16 cellular contexts compared by ENCODE assay signal in genomic region chr14:32608880-32609279, GRCh38.
DNase-seq lines count a peak whose midpoint lies in the region; FAIRE-seq and TF ChIP-seq lines count a peak whose summit lies in the region.
"Had no signal": no experiment of that assay in that cellular context is flagged by ENCODE, and none has a peak within 500 bp of the region (broad histone marks: within the 10 kb centered on the region; RNA-seq: fewer than 3 reads in every experiment).

No MANE protein-coding gene starts in this region.

- no peak for TF ChIP-seq POLR2A in GM12891 (IDR thresholded peaks at IDR 0.05; ENCODE audit: low read depth, low read length)

- no peak for TF ChIP-seq CTCF in astrocyte of the cerebellum (IDR thresholded peaks at IDR 0.05; ENCODE audit: low read depth, low read length, missing control alignments)
- TF ChIP-seq CTCF in fibroblast of lung (conservative IDR thresholded peaks at IDR 0.05 in 1 of 2, IDR thresholded peaks at IDR 0.05 in 1 of 2; ENCODE audit: low read depth in 1 of 2, low read length in 2 of 2) = no peak
- TF ChIP-seq CTCF in retinal pigment epithelial cell (conservative IDR thresholded peaks at IDR 0.05; ENCODE audit: low read depth, low read length) = no peak

- no peaks in the 10 kb centered on the region for H3K79me2 ChIP-seq in fibroblast of lung (ENCODE audit: control insufficient read depth, insufficient read depth, low read length)

- peaks cover 4% of the 10 kb centered on the region for H3K4me1 ChIP-seq in fibroblast of lung (ENCODE audit: control insufficient read depth, extremely low read depth, insufficient read depth, low read length)

- no peaks in the 10 kb centered on the region for H3K36me3 ChIP-seq in fibroblast of lung (ENCODE audit: control insufficient read depth, insufficient read depth, low read length)
- H3K36me3 ChIP-seq: tibial nerve had no signal

- no peak for FAIRE-seq in GM12891 (lab: Jason Lieb, UNC)
- FAIRE-seq: GM19239 had no signal

- no peak overlapping the region for H3K4me2 ChIP-seq in fibroblast of lung (ENCODE audit: extremely low read depth, insufficient read depth, low read length)

- DNase-seq in HT1080 (ENCODE audit: low read depth) (peak; percentile 64), astrocyte of the cerebellum (ENCODE audit: low read depth) (peak; percentile 51), fibroblast of lung (ENCODE audit: low read depth in 2 of 2) (peak; percentile 22 to 92), retinal pigment epithelial cell (ENCODE audit: low read depth) (peak; percentile 73), Ammon's horn (ENCODE audit: low spot score) (no peak), GM12891 (ENCODE audit: insufficient read length, low spot score) (no peak)
- DNase-seq in activated effector memory CD4-positive, alpha-beta T cell treated with Interleukin-2 at 50 U/mL for 16 hours = no peak
- DNase-seq: activated CD8-positive, alpha-beta T cell treated with anti-CD3 and anti-CD28 coated beads, Interleukin-2, amount 10 ng/mL, durations not matched to agents 7 days and 5 days; DMS53; hippocampal formation; left cardiac atrium; NCI-H2081; NCI-H526 had no signal

- in situ Hi-C loops in astrocyte of the cerebellum (cut with HindIII; ENCODE audit: low sequenced_read_pairs) = no loop called here

- H4K20me1 ChIP-seq in fibroblast of lung (ENCODE audit: control insufficient read depth, extremely low read depth, insufficient read depth, low read length) = no peaks in the 10 kb centered on the region

- H2AFZ ChIP-seq in fibroblast of lung (ENCODE audit: low read length) = no peak overlapping the region

- no peaks in the 10 kb centered on the region for H3K27me3 ChIP-seq in fibroblast of lung (ENCODE audit: control insufficient read depth, insufficient read depth, low read length)
- H3K27me3 ChIP-seq: tibial nerve had no signal

- H3K4me3 ChIP-seq in astrocyte of the cerebellum (ENCODE audit: low read depth, low read length) (no peak overlapping the region), fibroblast of lung (replicated peaks in 1 of 4; ENCODE audit: control extremely low read depth in 1 of 4, insufficient read depth in 1 of 4, low read depth in 3 of 4, low read length in 4 of 4) (no peak overlapping the region), retinal pigment epithelial cell (ENCODE audit: low read length) (no peak overlapping the region)
- H3K4me3 ChIP-seq: tibial nerve had no signal

- H3K27ac ChIP-seq in fibroblast of lung (ENCODE audit: insufficient read depth, low read length) = no peak overlapping the region
- H3K27ac ChIP-seq: tibial nerve, VCaP had no signal

- no peak overlapping the region for H3K9ac ChIP-seq in fibroblast of lung (ENCODE audit: insufficient read depth, low read length)

- no peaks in the 10 kb centered on the region for H3K9me3 ChIP-seq in fibroblast of lung (ENCODE audit: control insufficient read depth, insufficient read depth, low read depth, low read length)
- H3K9me3 ChIP-seq: tibial nerve had no signal

TF ChIP-seq in GM12891, 5 proteins besides CTCF, POLR2A, EP300 and RAD21:
- TF ChIP-seq POLR2AphosphoS5 (IDR thresholded peaks at IDR 0.05; ENCODE audit: low read depth, low read length) (no peak), SPI1 (IDR thresholded peaks at IDR 0.05; ENCODE audit: low read depth, low read length) (no peak), TAF1 (IDR thresholded peaks at IDR 0.05; ENCODE audit: low read depth, low read length) (no peak), PAX5 (IDR thresholded peaks at IDR 0.05; ENCODE audit: insufficient read depth, low read length, severe bottlenecking) (no peak), POU2F2 (IDR thresholded peaks at IDR 0.05; ENCODE audit: low read depth, low read length) (no peak)
TF ChIP-seq in GM12891: peak in this region for 0.

Comparison
In these comparisons a context has a peak if more than half of its experiments do, and no peak if none do; other contexts are left out.
1. DNase-seq: peak in HT1080 (single experiment), astrocyte of the cerebellum (single experiment), fibroblast of lung (2 of 2) and retinal pigment epithelial cell (single experiment); none in Ammon's horn (single experiment), GM12891 (single experiment) and activated effector memory CD4-positive, alpha-beta T cell treated with Interleukin-2 at 50 U/mL for 16 hours (single experiment).